Comparison of ENCODE assay signal across 17 cellular contexts in the genomic region with DNA sequence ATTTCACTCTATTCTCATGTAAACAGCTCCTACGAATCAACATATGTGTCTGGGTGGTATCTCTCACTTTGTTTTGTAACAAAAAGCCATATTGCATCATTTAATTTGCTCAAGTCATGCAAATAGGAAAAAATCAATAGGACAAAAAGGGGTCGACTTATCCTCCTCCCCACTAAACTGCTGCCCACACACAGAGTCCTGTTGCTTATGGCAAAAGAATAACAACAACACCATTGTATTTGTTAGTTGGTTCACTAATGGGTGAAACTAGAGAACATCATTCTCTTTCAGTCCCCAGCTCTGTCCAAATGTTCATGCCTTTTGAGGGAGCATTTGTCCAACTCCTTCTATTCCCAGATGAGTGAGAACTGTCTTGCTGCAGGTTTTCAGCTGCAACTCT. TPM values are rescaled to one million over a fixed set of nuclear protein-coding genes. Genes with fewer than 3 reads are reported as not detected.
DNase-seq lines count a peak whose midpoint lies in the region; ATAC-seq, FAIRE-seq and TF ChIP-seq lines count a peak whose summit lies in the region.
"Had no signal": no experiment of that assay in that cellular context is flagged by ENCODE, and none has a peak within 500 bp of the region (broad histone marks: within the 10 kb centered on the region; RNA-seq: fewer than 3 reads in every experiment).

No MANE protein-coding gene starts in this region.

- TF ChIP-seq CTCF in H1 (IDR thresholded peaks at IDR 0.05; ENCODE audit: control extremely low read depth in 1 of 3, insufficient read depth in 1 of 3, low read depth in 1 of 3, low read length in 3 of 3), result no peak

- peaks cover 46% of the 10 kb centered on the region for H3K4me1 ChIP-seq in HUES64 (ENCODE audit: insufficient read depth, low read length)
- peaks cover 4 to 27% (median 12%) of the 10 kb centered on the region in 4 experiments; a peak in 6 of 7 replicates for H3K4me1 ChIP-seq in H1 (replicated peaks in 1 of 4; ENCODE audit: control insufficient read depth in 3 of 4, insufficient read depth in 4 of 4, low read length in 3 of 4)
- H3K4me1 ChIP-seq: parathyroid adenoma had no signal

- H4K5ac ChIP-seq in H1 (ENCODE audit: insufficient read length, low read depth, low read length), result no peak overlapping the region

- no peaks in the 10 kb centered on the region for H3K36me3 ChIP-seq in HUES64 (ENCODE audit: insufficient read depth, low read length)
- H3K36me3 ChIP-seq in H1 (ENCODE audit: control insufficient read depth in 2 of 4, insufficient read depth in 4 of 4, low read length in 3 of 4), result no peaks in the 10 kb centered on the region
- H3K36me3 ChIP-seq: left lung had no signal

- H4K20me1 ChIP-seq in H1 (replicated peaks in 1 of 2; ENCODE audit: control insufficient read depth in 1 of 2, insufficient read depth in 2 of 2, low read length in 2 of 2), result peaks cover 3 to 9% of the 10 kb centered on the region in 2 experiments

- H3K27me3 ChIP-seq in HUES64 (ENCODE audit: insufficient read depth, low read length) (peaks cover 78% of the 10 kb centered on the region), H1 (replicated peaks in 1 of 4; ENCODE audit: control insufficient read depth in 3 of 4, extremely low read depth in 1 of 4, insufficient read depth in 3 of 4, low read length in 3 of 4) (peaks cover 25 to 52% (median 49%) of the 10 kb centered on the region in 4 experiments)

- no peak overlapping the region for H3K56ac ChIP-seq in H1 (replicated peaks; ENCODE audit: insufficient read length, low read depth, low read length)

- TF ChIP-seq RAD21 in H1 (IDR thresholded peaks at IDR 0.05 in 1 of 2, conservative IDR thresholded peaks at IDR 0.05 in 1 of 2; ENCODE audit: low read depth in 2 of 2, low read length in 2 of 2), result no peak

- H3K36me3 Mint-ChIP-seq in naive B cell, result no peaks in the 10 kb centered on the region
- H3K36me3 Mint-ChIP-seq: stimulated activated memory B cell treated with anti-CD40 and anti-IgM and Interleukin-4, amounts not matched to agents 10 μg/mL and 1 μg/mL and 100 μg/mL, for 72 hours had no signal

- CTCF ChIA-PET in H1 (lab: Charles Lee; ENCODE audit: partially characterized antibody), result no interaction called here

- TF ChIP-seq POLR2A in H1 (IDR thresholded peaks at IDR 0.05; ENCODE audit: control extremely low read depth in 1 of 2, low read depth in 2 of 2, low read length in 2 of 2), result no peak

- H3K14ac ChIP-seq in H1 (ENCODE audit: insufficient read length), result no peak overlapping the region

- H3K9ac ChIP-seq in HUES64 (ENCODE audit: low read depth, low read length) (no peak overlapping the region; the same call in 1 of the 2 replicates), H1 (replicated peaks in 1 of 4; ENCODE audit: extremely low read depth in 1 of 4, low read depth in 3 of 4, low read length in 3 of 4) (no peak overlapping the region; a peak in 1 of 7 replicates)
- H3K9ac ChIP-seq: parathyroid adenoma had no signal

- no peak overlapping the region for H4K91ac ChIP-seq in H1 (replicated peaks; ENCODE audit: insufficient read length, low read length)

- DNase-seq in Ammon's horn (ENCODE audit: low spot score) (peak; percentile 75), H1 (ENCODE audit: low read depth in 1 of 2, low spot score in 2 of 2) (no peak), naive B cell (no peak), RPMI8226 (no peak)
- DNase-seq in activated CD8-positive, alpha-beta memory T cell treated with anti-CD3 and anti-CD28 coated beads, Interleukin-2, amount 50 U/mL, for 4 hours, result no peak
- DNase-seq: activated CD8-positive, alpha-beta memory T cell treated with anti-CD3 and anti-CD28 coated beads for 24 hours; left lung; NCI-H2081; PC-9 had no signal

- peak overlapping the region in 6 of 8 donors; percentile 0 to 90 (median 66) for H3K4me3 Mint-ChIP-seq in naive B cell
- H3K4me3 Mint-ChIP-seq: dendritic cell treated with granulocyte-macrophage colony-stimulating factor and Interleukin-4, amounts not matched to agents 40 ng/mL and 50 ng/mL, for 4 days; stimulated activated memory B cell treated with anti-CD40 and anti-IgM and Interleukin-4, amounts not matched to agents 10 μg/mL and 1 μg/mL and 100 μg/mL, for 72 hours had no signal

- no peak for TF ChIP-seq EP300 in H1 (IDR thresholded peaks at IDR 0.05; ENCODE audit: borderline replicate concordance in 1 of 2, low read depth in 2 of 2, low read length in 2 of 2)

- H3K4me1 Mint-ChIP-seq in naive B cell, result peaks cover 23 to 33% (median 30%) of the 10 kb centered on the region in 3 donors

- H2BK15ac ChIP-seq in H1 (ENCODE audit: low read length), result no peak overlapping the region

- POLR2A ChIA-PET in H1 (lab: Charles Lee; ENCODE audit: partially characterized antibody), result no interaction called here

- no peaks in the 10 kb centered on the region for H3K9me3 ChIP-seq in HUES64 (ENCODE audit: insufficient read depth, low read depth, low read length)
- H3K9me3 ChIP-seq in H1 (ENCODE audit: insufficient read depth in 2 of 2, low read depth in 1 of 2, low read length in 1 of 2), result no peaks in the 10 kb centered on the region
- H3K9me3 ChIP-seq: left lung had no signal

- H3K9me3 Mint-ChIP-seq in naive B cell, result no peaks in the 10 kb centered on the region
- H3K9me3 Mint-ChIP-seq: dendritic cell treated with granulocyte-macrophage colony-stimulating factor and Interleukin-4, amounts not matched to agents 40 ng/mL and 50 ng/mL, for 4 days; stimulated activated memory B cell treated with anti-CD40 and anti-IgM and Interleukin-4, amounts not matched to agents 10 μg/mL and 1 μg/mL and 100 μg/mL, for 72 hours had no signal

- no peak overlapping the region for H4K8ac ChIP-seq in H1 (ENCODE audit: extremely low read depth, insufficient read depth, low read length)

- peaks cover 7% of the 10 kb centered on the region; the same call in 1 of the 2 replicates for H3K23me2 ChIP-seq in H1 (ENCODE audit: low read depth, low read length)

- no peak overlapping the region for H2AFZ ChIP-seq in H1 (ENCODE audit: low read length)
- H2AFZ ChIP-seq: parathyroid adenoma, PC-9 had no signal

- peaks cover 19 to 35% (median 21%) of the 10 kb centered on the region in 3 donors for H3K27me3 Mint-ChIP-seq in naive B cell

- no peak overlapping the region for H3K4ac ChIP-seq in H1 (replicated peaks; ENCODE audit: insufficient read length, low read depth, low read length)

- no peaks in the 10 kb centered on the region for H3K79me2 ChIP-seq in H1 (ENCODE audit: control insufficient read depth in 1 of 2, insufficient read depth in 2 of 2, low read length in 2 of 2)
- H3K79me2 ChIP-seq: parathyroid adenoma had no signal

- no peak overlapping the region for H2BK5ac ChIP-seq in H1 (ENCODE audit: low read depth, low read length)

- ATAC-seq in naive B cell (ENCODE audit: low read depth in 2 of 2) (no peak), GM21423 (IDR thresholded peaks at IDR 0.05; ENCODE audit: unreplicated experiment) (no peak), GM18519 (IDR thresholded peaks at IDR 0.05; ENCODE audit: low FRiP score, unreplicated experiment) (no peak)
- ATAC-seq: activated naive CD4-positive, alpha-beta T cell treated with anti-CD3 and anti-CD28 coated beads, Interleukin-2, amount 50 U/mL, for 72 hours; left lung; stimulated activated memory B cell treated with anti-CD40 and anti-IgM and Interleukin-4, amounts not matched to agents 10 μg/mL and 1 μg/mL and 100 μg/mL, for 72 hours had no signal

- H3K27ac Mint-ChIP-seq in naive B cell, result no peak overlapping the region
- H3K27ac Mint-ChIP-seq: activated naive CD4-positive, alpha-beta T cell treated with anti-CD3 and anti-CD28 coated beads, Interleukin-2, amount 50 U/mL, for 72 hours; dendritic cell treated with granulocyte-macrophage colony-stimulating factor and Interleukin-4, amounts not matched to agents 40 ng/mL and 50 ng/mL, for 4 days; stimulated activated memory B cell treated with anti-CD40 and anti-IgM and Interleukin-4, amounts not matched to agents 10 μg/mL and 1 μg/mL and 100 μg/mL, for 72 hours had no signal

- peak overlapping the region; percentile 25; the same call in 1 of the 2 replicates for H3K27ac ChIP-seq in HUES64 (ENCODE audit: low read depth, low read length)
- no peak overlapping the region for H3K27ac ChIP-seq in H1 (ENCODE audit: low read depth, low read length)
- H3K27ac ChIP-seq: left lung, parathyroid adenoma, PC-9 had no signal

- H3K4me3 ChIP-seq in HUES64 (ENCODE audit: low read length) (peak overlapping the region; percentile 60), H1 (ENCODE audit: extremely low read depth in 1 of 4, insufficient read depth in 2 of 4, low read depth in 3 of 4, low read length in 4 of 4) (peak overlapping the region in 2 of 4 experiments; percentile 57 to 68; a peak in 3 of 8 replicates)
- H3K4me3 ChIP-seq: PC-9 had no signal

- H3K79me1 ChIP-seq in H1 (ENCODE audit: low read depth, low read length), result no peaks in the 10 kb centered on the region

- peak overlapping the region; percentile 24; the same call in 1 of the 2 replicates for H3K18ac ChIP-seq in H1 (ENCODE audit: extremely low read depth, low read length)

- no peak overlapping the region for H2BK20ac ChIP-seq in H1 (ENCODE audit: low read length)

- H2BK120ac ChIP-seq in H1 (replicated peaks; ENCODE audit: low read depth, low read length), result no peak overlapping the region

- peak overlapping the region; percentile 88 to 98 for H3K4me2 ChIP-seq in H1 (ENCODE audit: insufficient read depth in 1 of 2, low read depth in 2 of 2, low read length in 2 of 2)
- H3K4me2 ChIP-seq: PC-9 had no signal

- FAIRE-seq in H1 (lab: Jason Lieb, UNC), result no peak
- FAIRE-seq: G401.6 had no signal

- H2BK12ac ChIP-seq in H1 (ENCODE audit: low read depth, low read length), result peak overlapping the region; percentile 69; the same call in 1 of the 2 replicates

- H3K23ac ChIP-seq in H1 (ENCODE audit: insufficient read length), result no peak overlapping the region

- no peak overlapping the region for H2AK5ac ChIP-seq in H1 (ENCODE audit: low read depth, low read length)

- WGBS in HUES64, result 0% methylated on average over 2 of the region's 2 CpGs
- WGBS in H1 (ENCODE audit: extremely low coverage in 1 of 2, insufficient coverage in 1 of 2, insufficient read length in 1 of 2, insufficient replicate concordance in 2 of 2, low coverage in 1 of 2, low lambda C conversion rate in 2 of 2, missing lambda C conversion rate in 1 of 2), 2 experiments, result 2% methylated on average over 2 of the region's 2 CpGs; no CpG with 5 or more reads in 1 of the 2 experiments

TF ChIP-seq in H1, 55 proteins besides CTCF, POLR2A, EP300 and RAD21 (continues in another document):
- peak; percentile 90 for TF ChIP-seq CEBPB (IDR thresholded peaks at IDR 0.05; ENCODE audit: low read depth, low read length)

RNA-seq across cellular contexts. Expression of a gene that starts 2.1 kb away (rescaled TPM):
- 0.50 TPM for polyA plus RNA-seq in HUES64 (2013, experiment 1 of 2)
- polyA plus RNA-seq in HUES64 (2013, experiment 2 of 2), result 0.89 TPM
- 0.84 and 1.3 TPM in 2 replicates for total RNA-seq in H1 (2021; fragmentation: NEBNext Ultra II Directional; extraction: Animal tissue kit (Norgen Biotek cat#: 25700))
- polyA plus RNA-seq in H1 (2011; rRNA removed) (0.05 and 0.28 TPM in 2 replicates), naive B cell (ENCODE audit: low read depth in 6 of 6) (under 1 TPM in 2 of 6 donors, not detected in 4; 0.21 to 0.81 TPM)
- polyA plus RNA-seq in H1 (2011; cell fraction: cytosol; rRNA removed), result 0.40 TPM
- 0.19 TPM for polyA plus RNA-seq in H1 (2011; cell fraction: nucleus; rRNA removed)
- polyA plus RNA-seq in H1 (2012, experiment 1 of 2), result 0.16 to 0.47 TPM (median 0.21 TPM) in 4 replicates
- polyA plus RNA-seq in H1 (2012, experiment 2 of 2), result 0.14 TPM
- polyA plus RNA-seq in H1 (2013, experiment 1 of 2), result 0.22 TPM
- 0.15 TPM for polyA plus RNA-seq in H1 (2013, experiment 2 of 2)
- polyA minus RNA-seq in H1 (2011; rRNA and poly(A)+ RNA removed), result under 0.01 and 0.10 TPM in 2 replicates
- polyA minus RNA-seq in H1 (2011; cell fraction: cytosol; rRNA and poly(A)+ RNA removed), result not detected
- 0.50 TPM for polyA minus RNA-seq in H1 (2011; cell fraction: nucleus; rRNA and poly(A)+ RNA removed)
- total RNA-seq: activated naive CD4-positive, alpha-beta T cell treated with anti-CD3 and anti-CD28 coated beads, Interleukin-2, amount 50 U/mL, for 72 hours; PC-9 had no signal
